28 cellular contexts compared by ENCODE assay signal in the genomic region with DNA sequence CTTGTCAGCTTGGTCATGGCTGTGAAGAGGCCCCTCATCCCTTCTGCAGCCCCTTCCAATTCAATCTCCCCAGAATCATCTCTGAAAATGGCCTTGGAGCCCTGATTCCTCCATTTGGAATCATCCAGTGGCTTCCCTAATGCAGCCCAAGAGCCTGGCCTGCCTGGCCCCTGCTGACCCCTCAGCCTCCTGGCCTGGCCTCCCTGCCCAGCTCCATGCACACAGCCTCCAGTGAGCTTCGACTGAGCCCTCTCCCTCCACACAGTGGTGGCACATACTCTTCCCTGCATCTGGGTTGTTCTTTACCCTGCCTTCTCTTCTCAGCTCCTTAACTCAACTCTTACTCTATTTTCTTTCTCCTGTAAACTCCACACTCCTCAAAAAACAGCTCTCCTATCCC.
"Had no signal": no experiment of that assay in that cellular context is flagged by ENCODE, and none has a peak within 500 bp of the region (broad histone marks: within the 10 kb centered on the region; RNA-seq: fewer than 3 reads in every experiment).

No MANE protein-coding gene starts in this region.

- H3K27me3 ChIP-seq: adrenal gland, breast epithelium had no signal

- H3K4me3 ChIP-seq: adrenal gland, breast epithelium, SK-N-MC had no signal

- H3K9me3 ChIP-seq: adrenal gland had no signal

- DNase-seq: activated B cell treated with CpG ODN at 0.5 μM for 24 hours; activated CD4-positive, alpha-beta T cell treated with anti-CD3 and anti-CD28 coated beads for 1 hour; activated CD4-positive, alpha-beta T cell treated with anti-CD3 and anti-CD28 coated beads, Interleukin-2, amount 10 ng/mL, durations not matched to agents 24 days and 14 days; activated CD4-positive, alpha-beta T cell treated with anti-CD3 and anti-CD28 coated beads, Interleukin-2, amount 50 U/mL, for 48 hours; activated naive CD4-positive, alpha-beta T cell treated with anti-CD3 and anti-CD28 coated beads, Interleukin-2, amount 50 U/mL, for 16 hours; activated naive CD8-positive, alpha-beta T cell treated with anti-CD3 and anti-CD28 coated beads, Interleukin-2, amount 10 ng/mL, durations not matched to agents 7 days and 5 days; activated T-cell treated with anti-CD3 and anti-CD28 coated beads, Interleukin-2, amount 50 U/mL, for 1 hour; adrenal gland; aorta; NCI-H1092; NCI-H1417; NCI-H1694; NCI-H2029; NCI-H2107; NCI-H2171 treated with DMSO at 0.1 percent for 48 hours; NCI-H226; NCI-H526; NCI-H774; OCI-M1; RPMI8226; T-cell; T-helper 2 cell; T1000 had no signal

- H3K4me1 Mint-ChIP-seq: activated CD4-positive, alpha-beta T cell treated with anti-CD3 and anti-CD28 coated beads, Interleukin-2, amount 10 ng/mL, durations not matched to agents 24 days and 14 days; activated naive CD8-positive, alpha-beta T cell treated with anti-CD3 and anti-CD28 coated beads, Interleukin-2, amount 10 ng/mL, durations not matched to agents 7 days and 5 days; T-cell had no signal

- H3K9me3 Mint-ChIP-seq: activated CD4-positive, alpha-beta T cell treated with anti-CD3 and anti-CD28 coated beads, Interleukin-2, amount 10 ng/mL, durations not matched to agents 24 days and 14 days had no signal

- H3K4me3 Mint-ChIP-seq: activated B cell treated with CpG ODN at 0.5 μM for 24 hours; activated CD4-positive, alpha-beta T cell treated with anti-CD3 and anti-CD28 coated beads, Interleukin-2, amount 10 ng/mL, durations not matched to agents 24 days and 14 days; activated naive CD8-positive, alpha-beta T cell treated with anti-CD3 and anti-CD28 coated beads, Interleukin-2, amount 10 ng/mL, durations not matched to agents 7 days and 5 days; T-cell had no signal

- H3K27ac ChIP-seq: adrenal gland, breast epithelium, KMS-11, SK-N-MC had no signal

- H3K27ac Mint-ChIP-seq: activated B cell treated with CpG ODN at 0.5 μM for 24 hours; activated CD4-positive, alpha-beta T cell treated with anti-CD3 and anti-CD28 coated beads, Interleukin-2, amount 10 ng/mL, durations not matched to agents 24 days and 14 days; activated naive CD8-positive, alpha-beta T cell treated with anti-CD3 and anti-CD28 coated beads, Interleukin-2, amount 10 ng/mL, durations not matched to agents 7 days and 5 days; T-cell had no signal

- H3K4me1 ChIP-seq: adrenal gland, breast epithelium had no signal

- ATAC-seq: Panc1, Right ventricle myocardium inferior, T-cell had no signal

- H3K36me3 ChIP-seq: adrenal gland, breast epithelium had no signal

- H3K36me3 Mint-ChIP-seq: activated naive CD8-positive, alpha-beta T cell treated with anti-CD3 and anti-CD28 coated beads, Interleukin-2, amount 10 ng/mL, durations not matched to agents 7 days and 5 days; T-cell had no signal
